Comparison of ENCODE assay signal across 8 cellular contexts in genomic region chr11:118792642-118793124, GRCh38. TPM values are rescaled to one million over a fixed set of nuclear protein-coding genes. Genes with fewer than 3 reads are reported as not detected.
A peak's percentile ranks its signal among the peaks of the same experiment; 100 is the strongest.
DNase-seq lines count a peak whose midpoint lies in the region; ATAC-seq lines count a peak whose summit lies in the region.

No MANE protein-coding gene starts in this region.

- H3K4me3 Mint-ChIP-seq in activated CD4-positive, alpha-beta T cell treated with anti-CD3 and anti-CD28 coated beads, Interleukin-2, amount 10 ng/mL, durations not matched to agents 24 days and 14 days: peak overlapping the region; percentile 96
- H3K4me3 Mint-ChIP-seq in dendritic cell treated with granulocyte-macrophage colony-stimulating factor and Interleukin-4, amounts not matched to agents 40 ng/mL and 50 ng/mL, for 4 days: peak overlapping the region; percentile 100

- peak overlapping the region; percentile 96 for H3K27ac Mint-ChIP-seq in activated CD4-positive, alpha-beta T cell treated with anti-CD3 and anti-CD28 coated beads, Interleukin-2, amount 10 ng/mL, durations not matched to agents 24 days and 14 days
- H3K27ac Mint-ChIP-seq in dendritic cell treated with granulocyte-macrophage colony-stimulating factor and Interleukin-4, amounts not matched to agents 40 ng/mL and 50 ng/mL, for 4 days: peak overlapping the region; percentile 99

- no peaks in the 10 kb centered on the region for H3K9me3 Mint-ChIP-seq in activated CD4-positive, alpha-beta T cell treated with anti-CD3 and anti-CD28 coated beads, Interleukin-2, amount 10 ng/mL, durations not matched to agents 24 days and 14 days
- H3K9me3 Mint-ChIP-seq in dendritic cell treated with granulocyte-macrophage colony-stimulating factor and Interleukin-4, amounts not matched to agents 40 ng/mL and 50 ng/mL, for 4 days: no peaks in the 10 kb centered on the region

- DNase-seq in NCI-H2196 treated with DMSO at 0.1 percent for 48 hours (lab: John Stamatoyannopoulos, UW; ENCODE audit: unreplicated experiment): peak; percentile 72
- peak; percentile 91 for DNase-seq in activated CD4-positive, alpha-beta T cell treated with anti-CD3 and anti-CD28 coated beads, Interleukin-2, amount 10 ng/mL, durations not matched to agents 24 days and 14 days
- DNase-seq in left colon: peak; percentile 63 to 90
- DNase-seq in stimulated activated CD4-positive, alpha-beta T cell treated with anti-CD3 and anti-CD28 coated beads, Interleukin-1b, Interleukin-23, amount 100 ng/mL, for 4 hours (ENCODE audit: low read depth in 2 of 2): peak; percentile 21 to 49
- DNase-seq in NCI-H2029 treated with DMSO at 0.1 percent for 48 hours (lab: John Stamatoyannopoulos, UW): no peak

- peaks cover 19% of the 10 kb centered on the region for H3K36me3 Mint-ChIP-seq in activated CD4-positive, alpha-beta T cell treated with anti-CD3 and anti-CD28 coated beads, Interleukin-2, amount 10 ng/mL, durations not matched to agents 24 days and 14 days (ENCODE audit: low read depth)
- H3K36me3 Mint-ChIP-seq in dendritic cell treated with granulocyte-macrophage colony-stimulating factor and Interleukin-4, amounts not matched to agents 40 ng/mL and 50 ng/mL, for 4 days (ENCODE audit: low read depth): peaks cover 29% of the 10 kb centered on the region

- H3K27me3 Mint-ChIP-seq in activated CD4-positive, alpha-beta T cell treated with anti-CD3 and anti-CD28 coated beads, Interleukin-2, amount 10 ng/mL, durations not matched to agents 24 days and 14 days: peaks cover 3% of the 10 kb centered on the region
- H3K27me3 Mint-ChIP-seq in dendritic cell treated with granulocyte-macrophage colony-stimulating factor and Interleukin-4, amounts not matched to agents 40 ng/mL and 50 ng/mL, for 4 days: no peaks in the 10 kb centered on the region

- peaks cover 21% of the 10 kb centered on the region for H3K4me1 Mint-ChIP-seq in activated CD4-positive, alpha-beta T cell treated with anti-CD3 and anti-CD28 coated beads, Interleukin-2, amount 10 ng/mL, durations not matched to agents 24 days and 14 days
- H3K4me1 Mint-ChIP-seq in dendritic cell treated with granulocyte-macrophage colony-stimulating factor and Interleukin-4, amounts not matched to agents 40 ng/mL and 50 ng/mL, for 4 days (ENCODE audit: low read depth): peaks cover 31% of the 10 kb centered on the region

- intact Hi-C loops in activated CD4-positive, alpha-beta T cell treated with anti-CD3 and anti-CD28 coated beads, Interleukin-2, amount 10 ng/mL, durations not matched to agents 24 days and 14 days (cut with micrococcal nuclease): loop anchor here (1.0 to 5.0 kb wide), 5 partner anchors 14 to 355 kb away; partner anchors contain the start of genes KMT2A, RPS25 and TRAPPC4
- intact Hi-C loops in dendritic cell treated with granulocyte-macrophage colony-stimulating factor and Interleukin-4, amounts not matched to agents 40 ng/mL and 50 ng/mL, for 4 days (cut with micrococcal nuclease): loop anchor here (5.0 kb wide), 2 partner anchors 100 to 135 kb away; partner anchors contain the start of gene BCL9L
- intact Hi-C loops in left colon (cut with DNase I, micrococcal nuclease): no loop called here

- peak; percentile 53 for ATAC-seq in GM18498 (IDR thresholded peaks at IDR 0.05; ENCODE audit: unreplicated experiment)
- ATAC-seq in HG02642 (IDR thresholded peaks at IDR 0.05; ENCODE audit: poor library complexity, unreplicated experiment): peak; percentile 49
- ATAC-seq in left colon: peak; percentile 63

RNA-seq across cellular contexts. Expression of gene DDX6, which starts 1.7 kb away (rescaled TPM):
- 117 TPM in 2 replicates for total RNA-seq in activated CD4-positive, alpha-beta T cell treated with anti-CD3 and anti-CD28 coated beads, Interleukin-2, amount 10 ng/mL, durations not matched to agents 24 days and 14 days
- total RNA-seq in left colon: 100 to 1,000 TPM in 1 of 2 donors, 10 to 100 TPM in 1; 96.3 to 100 TPM

Comparison
In these comparisons a context has a peak if more than half of its experiments do, and no peak if none do; other contexts are left out.
1. intact Hi-C loops: an anchor here in activated CD4-positive, alpha-beta T cell treated with anti-CD3 and anti-CD28 coated beads, Interleukin-2, amount 10 ng/mL, durations not matched to agents 24 days and 14 days (1.0 to 5.0 kb wide) and dendritic cell treated with granulocyte-macrophage colony-stimulating factor and Interleukin-4, amounts not matched to agents 40 ng/mL and 50 ng/mL, for 4 days (5.0 kb wide); none called in left colon.